In genomic region chr9:112475318-112475717, GRCh38 we compare ENCODE assay signal across 11 cellular contexts.
"Had no signal": no experiment of that assay in that cellular context is flagged by ENCODE, and none has a peak within 500 bp of the region (broad histone marks: within the 10 kb centered on the region; RNA-seq: fewer than 3 reads in every experiment).

No MANE protein-coding gene starts in this region.

- H2AFZ ChIP-seq: GM23248, GM23338 had no signal

- H3K27ac ChIP-seq: GM23248 had no signal

- ATAC-seq: GM23338, HCT116 had no signal

- H3K36me3 ChIP-seq: HAP-1 had no signal

- FAIRE-seq: H1, H54 had no signal

- H3K4me2 ChIP-seq: GM23338 had no signal

- H3K4me3 ChIP-seq: GM23248, GM23338, HAP-1 had no signal

- H3K9ac ChIP-seq: GM23248 had no signal

- DNase-seq: GM23248, GOT3, H7, H9, HCEC 1CT, HFFc6 had no signal
